In genomic region chr14:91482278-91483023, GRCh38 we compare ENCODE assay signal across 11 cellular contexts. TPM values are rescaled to one million over a fixed set of nuclear protein-coding genes. Genes with fewer than 3 reads are reported as not detected.
DNase-seq lines count a peak whose midpoint lies in the region; ATAC-seq lines count a peak whose summit lies in the region.
"Had no signal": no experiment of that assay in that cellular context is flagged by ENCODE, and none has a peak within 500 bp of the region (broad histone marks: within the 10 kb centered on the region; RNA-seq: fewer than 3 reads in every experiment).

No MANE protein-coding gene starts in this region.

- no peak overlapping the region for H3K4me3 ChIP-seq in skeletal muscle cell (ENCODE audit: low read depth, low read length)

- no peaks in the 10 kb centered on the region for H3K27me3 Mint-ChIP-seq in activated naive CD8-positive, alpha-beta T cell treated with anti-CD3 and anti-CD28 coated beads for 36 hours
- no peaks in the 10 kb centered on the region for H3K27me3 Mint-ChIP-seq in activated naive CD8-positive, alpha-beta T cell treated with anti-CD3 and anti-CD28 coated beads, Interleukin-2, amount 50 U/mL, for 24 hours

- peaks cover 51% of the 10 kb centered on the region for H3K4me1 Mint-ChIP-seq in activated naive CD8-positive, alpha-beta T cell treated with anti-CD3 and anti-CD28 coated beads for 36 hours
- H3K4me1 Mint-ChIP-seq in activated naive CD8-positive, alpha-beta T cell treated with anti-CD3 and anti-CD28 coated beads, Interleukin-2, amount 50 U/mL, for 24 hours = peaks cover 46% of the 10 kb centered on the region

- DNase-seq in activated naive CD8-positive, alpha-beta T cell treated with anti-CD3 and anti-CD28 coated beads for 36 hours = no peak
- no peak for DNase-seq in activated naive CD8-positive, alpha-beta T cell treated with anti-CD3 and anti-CD28 coated beads, Interleukin-2, amount 50 U/mL, for 24 hours
- peak; percentile 62 for DNase-seq in NOMO-1 treated with dmso at 0.1 percent for 144 hours (lab: John Stamatoyannopoulos, UW; ENCODE audit: unreplicated experiment)
- DNase-seq in fibroblast of gingiva (ENCODE audit: low read depth) = peak; percentile 64
- peak; percentile 37 for DNase-seq in skeletal muscle cell (ENCODE audit: low read depth)
- no peak for DNase-seq in occipital lobe (lab: John Stamatoyannopoulos, UW)
- DNase-seq: activated effector memory CD4-positive, alpha-beta T cell treated with anti-CD3 and anti-CD28 coated beads, Interleukin-2, amount 50 U/mL, for 16 hours; NCI-H1694 treated with DMSO at 0.1 percent for 48 hours; stimulated activated naive CD4-positive, alpha-beta T cell treated with Interleukin-2 at 50 U/mL for 16 hours had no signal

- H3K4me3 Mint-ChIP-seq in activated naive CD8-positive, alpha-beta T cell treated with anti-CD3 and anti-CD28 coated beads for 36 hours = no peak overlapping the region
- no peak overlapping the region for H3K4me3 Mint-ChIP-seq in activated naive CD8-positive, alpha-beta T cell treated with anti-CD3 and anti-CD28 coated beads, Interleukin-2, amount 50 U/mL, for 24 hours

- no peak for ATAC-seq in activated naive CD8-positive, alpha-beta T cell treated with anti-CD3 and anti-CD28 coated beads, Interleukin-2, amount 50 U/mL, for 24 hours
- ATAC-seq in GM19351 (IDR thresholded peaks at IDR 0.05; ENCODE audit: unreplicated experiment) (no peak), GM21526 (IDR thresholded peaks at IDR 0.05; ENCODE audit: low FRiP score, unreplicated experiment) (no peak)

- peaks cover 66% of the 10 kb centered on the region for H3K36me3 Mint-ChIP-seq in activated naive CD8-positive, alpha-beta T cell treated with anti-CD3 and anti-CD28 coated beads for 36 hours
- peaks cover 74% of the 10 kb centered on the region for H3K36me3 Mint-ChIP-seq in activated naive CD8-positive, alpha-beta T cell treated with anti-CD3 and anti-CD28 coated beads, Interleukin-2, amount 50 U/mL, for 24 hours (ENCODE audit: low read depth)

- H3K9me3 Mint-ChIP-seq in activated naive CD8-positive, alpha-beta T cell treated with anti-CD3 and anti-CD28 coated beads for 36 hours = no peaks in the 10 kb centered on the region
- no peaks in the 10 kb centered on the region for H3K9me3 Mint-ChIP-seq in activated naive CD8-positive, alpha-beta T cell treated with anti-CD3 and anti-CD28 coated beads, Interleukin-2, amount 50 U/mL, for 24 hours

- peak overlapping the region; percentile 25 for H3K27ac Mint-ChIP-seq in activated naive CD8-positive, alpha-beta T cell treated with anti-CD3 and anti-CD28 coated beads for 36 hours
- no peak overlapping the region for H3K27ac Mint-ChIP-seq in activated naive CD8-positive, alpha-beta T cell treated with anti-CD3 and anti-CD28 coated beads, Interleukin-2, amount 50 U/mL, for 24 hours

RNA-seq across cellular contexts. Expression of gene PPP4R3A, which starts 27.7 kb away (rescaled TPM):
- 100 to 1,000 TPM; 122 TPM for total RNA-seq in activated naive CD8-positive, alpha-beta T cell treated with anti-CD3 and anti-CD28 coated beads for 36 hours
- 142 TPM for total RNA-seq in occipital lobe

Comparison
In these comparisons a context has a peak if more than half of its experiments do, and no peak if none do; other contexts are left out.
1. DNase-seq: peak in NOMO-1 treated with dmso at 0.1 percent for 144 hours (single experiment), fibroblast of gingiva (single experiment) and skeletal muscle cell (single experiment); none in activated naive CD8-positive, alpha-beta T cell treated with anti-CD3 and anti-CD28 coated beads for 36 hours (single experiment), activated naive CD8-positive, alpha-beta T cell treated with anti-CD3 and anti-CD28 coated beads, Interleukin-2, amount 50 U/mL, for 24 hours (single experiment) and occipital lobe (single experiment).